Comparison of ENCODE assay signal across 13 cellular contexts in genomic region chr18:48645427-48646002, GRCh38.
DNase-seq lines count a peak whose midpoint lies in the region; ATAC-seq and TF ChIP-seq lines count a peak whose summit lies in the region.
"Had no signal": no experiment of that assay in that cellular context is flagged by ENCODE, and none has a peak within 500 bp of the region (broad histone marks: within the 10 kb centered on the region; RNA-seq: fewer than 3 reads in every experiment).

No MANE protein-coding gene starts in this region.

- in situ Hi-C loops in brain microvascular endothelial cell (cut with HindIII; ENCODE audit: low pct_ligation_motif_present, low sequenced_read_pairs): no loop called here

- TF ChIP-seq CTCF in right atrium auricular region (IDR thresholded peaks at IDR 0.05): no peak
- no peak for TF ChIP-seq CTCF in brain microvascular endothelial cell (IDR thresholded peaks at IDR 0.05; ENCODE audit: low read depth, low read length, missing control alignments)

- no peak overlapping the region for H3K4me3 ChIP-seq in right cardiac atrium (ENCODE audit: low read length)
- H3K4me3 ChIP-seq in right atrium auricular region: no peak overlapping the region
- H3K4me3 ChIP-seq in brain microvascular endothelial cell (ENCODE audit: low read depth, low read length): no peak overlapping the region
- no peak overlapping the region for H3K4me3 ChIP-seq in neuronal stem cell (ENCODE audit: low read length in 2 of 2)
- H3K4me3 ChIP-seq: BLaER1, GM12878 had no signal

- H3K4ac ChIP-seq in neuronal stem cell (ENCODE audit: low read length): no peak overlapping the region

- H3K79me1 ChIP-seq in neuronal stem cell (ENCODE audit: low read depth, low read length): no peaks in the 10 kb centered on the region

- peak overlapping the region; percentile 49 for H3K18ac ChIP-seq in neuronal stem cell (ENCODE audit: low read length)

- H3K4me1 ChIP-seq in right cardiac atrium (ENCODE audit: control insufficient read depth, insufficient read depth, low read length): no peaks in the 10 kb centered on the region
- H3K4me1 ChIP-seq in right atrium auricular region: no peaks in the 10 kb centered on the region
- H3K4me1 ChIP-seq in neuronal stem cell (ENCODE audit: control insufficient read depth in 2 of 2, insufficient read depth in 1 of 2, low read depth in 1 of 2, low read length in 2 of 2): peaks cover 3 to 4% of the 10 kb centered on the region in 2 donors
- H3K4me1 ChIP-seq: BLaER1 had no signal

- no peak overlapping the region for H4K8ac ChIP-seq in neuronal stem cell (ENCODE audit: low read depth, low read length)

- peaks cover 4% of the 10 kb centered on the region for H3K36me3 ChIP-seq in right atrium auricular region
- peaks cover 3% of the 10 kb centered on the region for H3K36me3 ChIP-seq in brain microvascular endothelial cell (replicated peaks)
- H3K36me3 ChIP-seq in neuronal stem cell (replicated peaks in 1 of 2; ENCODE audit: control insufficient read depth in 2 of 2, insufficient read depth in 2 of 2, low read length in 2 of 2): no peaks in the 10 kb centered on the region

- H3K23ac ChIP-seq in neuronal stem cell (ENCODE audit: low read depth, low read length, poor library complexity): no peak overlapping the region

- 85% methylated on average over 10 of the region's 10 CpGs for WGBS in right cardiac atrium
- no CpG with 5 or more reads among the region's 10 CpGs for WGBS in neuronal stem cell (ENCODE audit: extremely low coverage in 2 of 2, insufficient read length in 2 of 2, insufficient replicate concordance in 1 of 2), 2 donors

- H2AK5ac ChIP-seq in neuronal stem cell (ENCODE audit: low read depth, low read length): no peak overlapping the region

- no peak overlapping the region for H3K9ac ChIP-seq in neuronal stem cell (ENCODE audit: low read depth, low read length, poor library complexity)
- H3K9ac ChIP-seq: BLaER1 had no signal

- no peaks in the 10 kb centered on the region for H3K9me3 ChIP-seq in right cardiac atrium (ENCODE audit: control insufficient read depth, low read length)
- no peaks in the 10 kb centered on the region for H3K9me3 ChIP-seq in right atrium auricular region
- peaks cover 4% of the 10 kb centered on the region in 2 donors for H3K9me3 ChIP-seq in neuronal stem cell (replicated peaks in 1 of 2; ENCODE audit: control insufficient read depth in 2 of 2, insufficient read depth in 1 of 2, low read depth in 1 of 2, low read length in 2 of 2)
- H3K9me3 ChIP-seq: BLaER1 had no signal

- no peak for DNase-seq in right cardiac atrium
- DNase-seq in right atrium auricular region (ENCODE audit: low spot score): no peak
- DNase-seq in brain microvascular endothelial cell: peak; percentile 19
- DNase-seq in neuronal stem cell (ENCODE audit: low spot score): no peak
- no peak for DNase-seq in DMS53 (lab: John Stamatoyannopoulos, UW)
- no peak for DNase-seq in stimulated activated CD4-positive, alpha-beta T cell treated with anti-CD3 and anti-CD28 coated beads, Interleukin-15, amount 100 ng/mL, for 24 hours
- DNase-seq: 8988T, AML-193, DMS79, HCEC 1CT had no signal

- H3K27ac ChIP-seq in right cardiac atrium (ENCODE audit: low read length): no peak overlapping the region
- H3K27ac ChIP-seq in right atrium auricular region: no peak overlapping the region
- no peak overlapping the region for H3K27ac ChIP-seq in brain microvascular endothelial cell
- no peak overlapping the region for H3K27ac ChIP-seq in neuronal stem cell (replicated peaks; ENCODE audit: low read length)
- H3K27ac ChIP-seq: BLaER1 had no signal

- H3K27me3 ChIP-seq in right cardiac atrium (ENCODE audit: control insufficient read depth, insufficient read depth) (no peaks in the 10 kb centered on the region), right atrium auricular region (no peaks in the 10 kb centered on the region), brain microvascular endothelial cell (replicated peaks) (no peaks in the 10 kb centered on the region), neuronal stem cell (ENCODE audit: control insufficient read depth in 3 of 3, insufficient read depth in 3 of 3, low read depth in 1 of 3, low read length in 3 of 3) (no peaks in the 10 kb centered on the region)
- H3K27me3 ChIP-seq: BLaER1 had no signal

- H2AFZ ChIP-seq in neuronal stem cell (ENCODE audit: low read length): no peak overlapping the region

- ATAC-seq in right cardiac atrium (peak; percentile 31), HG02623 (IDR thresholded peaks at IDR 0.05; ENCODE audit: unreplicated experiment) (no peak)
- ATAC-seq: GM12878 had no signal

- no peak overlapping the region for H4K91ac ChIP-seq in neuronal stem cell (ENCODE audit: low read depth, low read length, poor library complexity)

- H3K14ac ChIP-seq in neuronal stem cell (ENCODE audit: low read length): no peak overlapping the region

- no peak overlapping the region for H2BK15ac ChIP-seq in neuronal stem cell (ENCODE audit: low read length)

- intact Hi-C loops in right cardiac atrium (cut with DNase I): no loop called here

- no peak overlapping the region for H2BK12ac ChIP-seq in neuronal stem cell (ENCODE audit: low read length)

- no peak overlapping the region for H2BK5ac ChIP-seq in neuronal stem cell (ENCODE audit: low read length)

- no peak overlapping the region for H3K4me2 ChIP-seq in neuronal stem cell (ENCODE audit: insufficient read depth, low read length, poor library complexity, severe bottlenecking)
- H3K4me2 ChIP-seq: BLaER1 had no signal

- no peak overlapping the region for H2BK120ac ChIP-seq in neuronal stem cell (ENCODE audit: low read depth, low read length)
